ENCODE assay signal across 1 cellular context in genomic region chr17:55433629-55434422, GRCh38.
TF ChIP-seq lines count a peak whose summit lies in the region.

No MANE protein-coding gene starts in this region.

TF ChIP-seq in HepG2, 621 proteins besides CTCF, POLR2A, EP300 and RAD21 (continued from another document and continues in another):
- TF ChIP-seq ZNF326 (CRISPR knock-in tag; IDR thresholded peaks at IDR 0.05; ENCODE audit: borderline replicate concordance) = no peak
- peak; percentile 60 for TF ChIP-seq KDM1A (CRISPR knock-in tag; IDR thresholded peaks at IDR 0.05)
- no peak; the same call in 1 of the 2 replicates for TF ChIP-seq KDM3A (CRISPR knock-in tag; IDR thresholded peaks at IDR 0.05; ENCODE audit: low read depth)
- peak; percentile 80 for TF ChIP-seq HMG20A (CRISPR knock-in tag; IDR thresholded peaks at IDR 0.05; ENCODE audit: borderline replicate concordance)
- TF ChIP-seq MAZ (IDR thresholded peaks at IDR 0.05; ENCODE audit: borderline replicate concordance, low read depth, low read length) = no peak
- TF ChIP-seq MAZ (CRISPR knock-in tag; IDR thresholded peaks at IDR 0.05; ENCODE audit: low read depth) = 0 out of 2 replicates have a peak, but pooled peaks have one; percentile 34
- TF ChIP-seq, protein P1, sequence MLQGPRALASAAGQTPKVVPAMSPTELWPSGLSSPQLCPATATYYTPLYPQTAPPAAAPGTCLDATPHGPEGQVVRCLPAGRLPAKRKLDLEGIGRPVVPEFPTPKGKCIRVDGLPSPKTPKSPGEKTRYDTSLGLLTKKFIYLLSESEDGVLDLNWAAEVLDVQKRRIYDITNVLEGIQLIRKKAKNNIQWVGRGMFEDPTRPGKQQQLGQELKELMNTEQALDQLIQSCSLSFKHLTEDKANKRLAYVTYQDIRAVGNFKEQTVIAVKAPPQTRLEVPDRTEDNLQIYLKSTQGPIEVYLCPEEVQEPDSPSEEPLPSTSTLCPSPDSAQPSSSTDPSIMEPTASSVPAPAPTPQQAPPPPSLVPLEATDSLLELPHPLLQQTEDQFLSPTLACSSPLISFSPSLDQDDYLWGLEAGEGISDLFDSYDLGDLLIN (CRISPR knock-in tag; IDR thresholded peaks at IDR 0.05; ENCODE audit: borderline replicate concordance) = no peak
- no peak for TF ChIP-seq IKZF1 (IDR thresholded peaks at IDR 0.05)
- TF ChIP-seq ZNF143 (CRISPR knock-in tag; IDR thresholded peaks at IDR 0.05) = no peak
- TF ChIP-seq HOXA3 (CRISPR knock-in tag; IDR thresholded peaks at IDR 0.05) = no peak
- TF ChIP-seq ZNF441 (CRISPR knock-in tag; IDR thresholded peaks at IDR 0.05; ENCODE audit: borderline replicate concordance) = peak; percentile 22; the same call in 1 of the 2 replicates
- no peak; the same call in 1 of the 2 replicates for TF ChIP-seq CC2D1A (CRISPR knock-in tag; IDR thresholded peaks at IDR 0.05)
- TF ChIP-seq NONO (IDR thresholded peaks at IDR 0.05) = no peak
- no peak for TF ChIP-seq NONO (CRISPR knock-in tag; conservative IDR thresholded peaks at IDR 0.05)
- TF ChIP-seq NR2F6 (IDR thresholded peaks at IDR 0.05) = no peak
- peak; percentile 68; the same call in 1 of the 2 replicates for TF ChIP-seq NR2F6 (CRISPR knock-in tag; IDR thresholded peaks at IDR 0.05)
- TF ChIP-seq AKAP8 (CRISPR knock-in tag; IDR thresholded peaks at IDR 0.05) = no peak
- TF ChIP-seq SMYD3 (CRISPR knock-in tag; IDR thresholded peaks at IDR 0.05) = peak; percentile 70; the same call in 1 of the 2 replicates
- no peak for TF ChIP-seq FOSL1 (CRISPR knock-in tag; IDR thresholded peaks at IDR 0.05; ENCODE audit: borderline replicate concordance)
- TF ChIP-seq ZNF383 (CRISPR knock-in tag; IDR thresholded peaks at IDR 0.05; ENCODE audit: borderline replicate concordance) = no peak
- TF ChIP-seq ZEB1 (IDR thresholded peaks at IDR 0.05; ENCODE audit: insufficient replicate concordance, low read depth) = no peak
- TF ChIP-seq, protein P2, sequence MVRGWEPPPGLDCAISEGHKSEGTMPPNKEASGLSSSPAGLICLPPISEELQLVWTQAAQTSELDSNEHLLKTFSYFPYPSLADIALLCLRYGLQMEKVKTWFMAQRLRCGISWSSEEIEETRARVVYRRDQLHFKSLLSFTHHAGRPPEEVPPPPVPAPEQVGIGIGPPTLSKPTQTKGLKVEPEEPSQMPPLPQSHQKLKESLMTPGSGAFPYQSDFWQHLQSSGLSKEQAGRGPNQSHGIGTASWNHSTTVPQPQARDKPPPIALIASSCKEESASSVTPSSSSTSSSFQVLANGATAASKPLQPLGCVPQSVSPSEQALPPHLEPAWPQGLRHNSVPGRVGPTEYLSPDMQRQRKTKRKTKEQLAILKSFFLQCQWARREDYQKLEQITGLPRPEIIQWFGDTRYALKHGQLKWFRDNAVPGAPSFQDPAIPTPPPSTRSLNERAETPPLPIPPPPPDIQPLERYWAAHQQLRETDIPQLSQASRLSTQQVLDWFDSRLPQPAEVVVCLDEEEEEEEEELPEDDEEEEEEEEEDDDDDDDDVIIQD (CRISPR knock-in tag; IDR thresholded peaks at IDR 0.05; ENCODE audit: low read depth) = 0 out of 2 replicates have a peak, but pooled peaks have one; percentile 56
- no peak for TF ChIP-seq ZNF577 (CRISPR knock-in tag; IDR thresholded peaks at IDR 0.05; ENCODE audit: borderline replicate concordance, low read depth)
- TF ChIP-seq NFYB (CRISPR knock-in tag; IDR thresholded peaks at IDR 0.05) = no peak
- peak; percentile 24 for TF ChIP-seq TBL1XR1 (IDR thresholded peaks at IDR 0.05; ENCODE audit: borderline replicate concordance, low read length, partially characterized antibody)
- TF ChIP-seq ZBTB3 (CRISPR knock-in tag; IDR thresholded peaks at IDR 0.05; ENCODE audit: borderline replicate concordance, low read depth) = no peak
- no peak for TF ChIP-seq ZFP41 (CRISPR knock-in tag; IDR thresholded peaks at IDR 0.05; ENCODE audit: borderline replicate concordance)
- peak; percentile 41; the same call in 1 of the 2 replicates for TF ChIP-seq FOXK1 (CRISPR knock-in tag; IDR thresholded peaks at IDR 0.05; ENCODE audit: borderline replicate concordance, low read depth)
- no peak for TF ChIP-seq NR2F2 (IDR thresholded peaks at IDR 0.05; ENCODE audit: borderline replicate concordance, low read depth)
- 0 out of 2 replicates have a peak, but pooled peaks have one; percentile 22 for TF ChIP-seq RNF2 (conservative IDR thresholded peaks at IDR 0.05; ENCODE audit: low read depth)
- TF ChIP-seq HIC2 (CRISPR knock-in tag; IDR thresholded peaks at IDR 0.05; ENCODE audit: low read depth) = no peak
- 0 out of 2 replicates have a peak, but pooled peaks have one; percentile 9 for TF ChIP-seq JUND (CRISPR knock-in tag; IDR thresholded peaks at IDR 0.05)
- no peak for TF ChIP-seq SAFB2 (CRISPR knock-in tag; IDR thresholded peaks at IDR 0.05; ENCODE audit: borderline replicate concordance, low read depth)
- no peak for TF ChIP-seq MBD4 (IDR thresholded peaks at IDR 0.05; ENCODE audit: borderline replicate concordance, low read length)
- TF ChIP-seq ZNF558 (CRISPR knock-in tag; IDR thresholded peaks at IDR 0.05; ENCODE audit: borderline replicate concordance) = no peak
- no peak for TF ChIP-seq ZBED4 (CRISPR knock-in tag; IDR thresholded peaks at IDR 0.05; ENCODE audit: borderline replicate concordance)
- TF ChIP-seq ASH2L (IDR thresholded peaks at IDR 0.05; ENCODE audit: insufficient read length, low read depth, low read length) = peak; percentile 97
- no peak for TF ChIP-seq ZNF33B (CRISPR knock-in tag; IDR thresholded peaks at IDR 0.05)
- TF ChIP-seq, protein P3, sequence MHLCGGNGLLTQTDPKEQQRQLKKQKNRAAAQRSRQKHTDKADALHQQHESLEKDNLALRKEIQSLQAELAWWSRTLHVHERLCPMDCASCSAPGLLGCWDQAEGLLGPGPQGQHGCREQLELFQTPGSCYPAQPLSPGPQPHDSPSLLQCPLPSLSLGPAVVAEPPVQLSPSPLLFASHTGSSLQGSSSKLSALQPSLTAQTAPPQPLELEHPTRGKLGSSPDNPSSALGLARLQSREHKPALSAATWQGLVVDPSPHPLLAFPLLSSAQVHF (CRISPR knock-in tag; IDR thresholded peaks at IDR 0.05) = no peak
- TF ChIP-seq FOXO1 (CRISPR knock-in tag; IDR thresholded peaks at IDR 0.05) = peak; percentile 89
- peak; percentile 86 for TF ChIP-seq PHF21A (CRISPR knock-in tag; IDR thresholded peaks at IDR 0.05)
- 0 out of 2 replicates have a peak, but pooled peaks have one; percentile 55 for TF ChIP-seq GTF3A (CRISPR knock-in tag; conservative IDR thresholded peaks at IDR 0.05)
- TF ChIP-seq FIP1L1 (IDR thresholded peaks at IDR 0.05; ENCODE audit: borderline replicate concordance, insufficient read depth, low read depth, low read length) = no peak
- TF ChIP-seq ZNF780A (CRISPR knock-in tag; IDR thresholded peaks at IDR 0.05) = no peak
- TF ChIP-seq ZNF280B (CRISPR knock-in tag; IDR thresholded peaks at IDR 0.05; ENCODE audit: borderline replicate concordance) = no peak
- TF ChIP-seq, protein P4, sequence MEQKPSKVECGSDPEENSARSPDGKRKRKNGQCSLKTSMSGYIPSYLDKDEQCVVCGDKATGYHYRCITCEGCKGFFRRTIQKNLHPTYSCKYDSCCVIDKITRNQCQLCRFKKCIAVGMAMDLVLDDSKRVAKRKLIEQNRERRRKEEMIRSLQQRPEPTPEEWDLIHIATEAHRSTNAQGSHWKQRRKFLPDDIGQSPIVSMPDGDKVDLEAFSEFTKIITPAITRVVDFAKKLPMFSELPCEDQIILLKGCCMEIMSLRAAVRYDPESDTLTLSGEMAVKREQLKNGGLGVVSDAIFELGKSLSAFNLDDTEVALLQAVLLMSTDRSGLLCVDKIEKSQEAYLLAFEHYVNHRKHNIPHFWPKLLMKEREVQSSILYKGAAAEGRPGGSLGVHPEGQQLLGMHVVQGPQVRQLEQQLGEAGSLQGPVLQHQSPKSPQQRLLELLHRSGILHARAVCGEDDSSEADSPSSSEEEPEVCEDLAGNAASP (CRISPR knock-in tag; IDR thresholded peaks at IDR 0.05; ENCODE audit: borderline replicate concordance) = peak; percentile 74
- TF ChIP-seq, protein P5, sequence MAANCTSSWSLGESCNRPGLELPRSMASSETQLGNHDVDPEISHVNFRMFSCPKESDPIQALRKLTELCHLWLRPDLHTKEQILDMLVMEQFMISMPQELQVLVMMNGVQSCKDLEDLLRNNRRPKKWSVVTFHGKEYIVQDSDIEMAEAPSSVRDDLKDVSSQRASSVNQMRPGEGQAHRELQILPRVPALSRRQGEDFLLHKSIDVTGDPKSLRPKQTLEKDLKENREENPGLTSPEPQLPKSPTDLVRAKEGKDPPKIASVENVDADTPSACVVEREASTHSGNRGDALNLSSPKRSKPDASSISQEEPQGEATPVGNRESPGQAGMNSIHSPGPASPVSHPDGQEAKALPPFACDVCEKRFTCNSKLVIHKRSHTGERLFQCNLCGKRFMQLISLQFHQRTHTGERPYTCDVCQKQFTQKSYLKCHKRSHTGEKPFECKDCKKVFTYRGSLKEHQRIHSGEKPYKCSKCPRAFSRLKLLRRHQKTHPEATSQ (CRISPR knock-in tag; IDR thresholded peaks at IDR 0.05; ENCODE audit: borderline replicate concordance) = peak; percentile 60
- TF ChIP-seq ETV5 (CRISPR knock-in tag; IDR thresholded peaks at IDR 0.05; ENCODE audit: borderline replicate concordance) = peak; percentile 91
- TF ChIP-seq, protein P6, sequence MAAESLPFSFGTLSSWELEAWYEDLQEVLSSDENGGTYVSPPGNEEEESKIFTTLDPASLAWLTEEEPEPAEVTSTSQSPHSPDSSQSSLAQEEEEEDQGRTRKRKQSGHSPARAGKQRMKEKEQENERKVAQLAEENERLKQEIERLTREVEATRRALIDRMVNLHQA (CRISPR knock-in tag; IDR thresholded peaks at IDR 0.05) = no peak
- TF ChIP-seq, protein P7, sequence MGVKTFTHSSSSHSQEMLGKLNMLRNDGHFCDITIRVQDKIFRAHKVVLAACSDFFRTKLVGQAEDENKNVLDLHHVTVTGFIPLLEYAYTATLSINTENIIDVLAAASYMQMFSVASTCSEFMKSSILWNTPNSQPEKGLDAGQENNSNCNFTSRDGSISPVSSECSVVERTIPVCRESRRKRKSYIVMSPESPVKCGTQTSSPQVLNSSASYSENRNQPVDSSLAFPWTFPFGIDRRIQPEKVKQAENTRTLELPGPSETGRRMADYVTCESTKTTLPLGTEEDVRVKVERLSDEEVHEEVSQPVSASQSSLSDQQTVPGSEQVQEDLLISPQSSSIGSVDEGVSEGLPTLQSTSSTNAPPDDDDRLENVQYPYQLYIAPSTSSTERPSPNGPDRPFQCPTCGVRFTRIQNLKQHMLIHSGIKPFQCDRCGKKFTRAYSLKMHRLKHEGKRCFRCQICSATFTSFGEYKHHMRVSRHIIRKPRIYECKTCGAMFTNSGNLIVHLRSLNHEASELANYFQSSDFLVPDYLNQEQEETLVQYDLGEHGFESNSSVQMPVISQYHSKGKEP (CRISPR knock-in tag; IDR thresholded peaks at IDR 0.05) = no peak
- TF ChIP-seq NCOA2 (CRISPR knock-in tag; IDR thresholded peaks at IDR 0.05) = peak; percentile 93
- TF ChIP-seq ELF4 (CRISPR knock-in tag; IDR thresholded peaks at IDR 0.05; ENCODE audit: borderline replicate concordance) = no peak
- TF ChIP-seq KLF12 (CRISPR knock-in tag; IDR thresholded peaks at IDR 0.05; ENCODE audit: borderline replicate concordance) = peak; percentile 2; the same call in 1 of the 2 replicates
